Comparison of ENCODE assay signal across 8 cellular contexts in genomic region chr2:169734172-169734847, GRCh38. TPM values are rescaled to one million over a fixed set of nuclear protein-coding genes. Genes with fewer than 3 reads are reported as not detected.
A peak's percentile ranks its signal among the peaks of the same experiment; 100 is the strongest.
DNase-seq lines count a peak whose midpoint lies in the region; ATAC-seq and TF ChIP-seq lines count a peak whose summit lies in the region.

No MANE protein-coding gene starts in this region.

- no peak for TF ChIP-seq CTCF in activated CD8-positive, alpha-beta T cell treated with anti-CD3 and anti-CD28 coated beads for 36 hours (IDR thresholded peaks at IDR 0.05)
- TF ChIP-seq CTCF in foreskin keratinocyte (conservative IDR thresholded peaks at IDR 0.05) = no peak
- TF ChIP-seq CTCF in osteocyte (IDR thresholded peaks at IDR 0.05) = no peak

- H3K4me3 ChIP-seq in Jurkat, Clone E6-1 (ENCODE audit: low read length) = peak overlapping the region; percentile 80

- H3K27me3 Mint-ChIP-seq in activated CD8-positive, alpha-beta T cell treated with anti-CD3 and anti-CD28 coated beads for 36 hours = peaks cover 17% of the 10 kb centered on the region
- H3K27me3 Mint-ChIP-seq in osteocyte (ENCODE audit: unreplicated experiment) = peaks cover 3% of the 10 kb centered on the region

- peak overlapping the region; percentile 75 for H3K4me3 Mint-ChIP-seq in activated CD8-positive, alpha-beta T cell treated with anti-CD3 and anti-CD28 coated beads for 36 hours
- H3K4me3 Mint-ChIP-seq in osteocyte (ENCODE audit: unreplicated experiment) = peak overlapping the region; percentile 81

- intact Hi-C loops in activated CD8-positive, alpha-beta T cell treated with anti-CD3 and anti-CD28 coated beads for 36 hours (cut with micrococcal nuclease) = no loop called here

- no peaks in the 10 kb centered on the region for H3K9me3 Mint-ChIP-seq in activated CD8-positive, alpha-beta T cell treated with anti-CD3 and anti-CD28 coated beads for 36 hours
- no peaks in the 10 kb centered on the region for H3K9me3 Mint-ChIP-seq in osteocyte (ENCODE audit: unreplicated experiment)

- peaks cover 29% of the 10 kb centered on the region for H3K27me3 ChIP-seq in foreskin keratinocyte

- no peaks in the 10 kb centered on the region for H3K4me1 ChIP-seq in foreskin keratinocyte

- CTCF ChIA-PET in activated CD8-positive, alpha-beta T cell treated with anti-CD3 and anti-CD28 coated beads for 36 hours (lab: Charles Lee) = interaction anchor here (0.7 kb wide), 1 partner anchor 431 kb away, joined by 3 read pairs; no protein-coding TSS in a partner anchor

- ATAC-seq in GM21723 (IDR thresholded peaks at IDR 0.05; ENCODE audit: unreplicated experiment) (peak; percentile 45), foreskin keratinocyte (peak; percentile 71)
- ATAC-seq in activated CD8-positive, alpha-beta T cell treated with anti-CD3 and anti-CD28 coated beads for 36 hours = peak; percentile 56

- POLR2A ChIA-PET in activated CD8-positive, alpha-beta T cell treated with anti-CD3 and anti-CD28 coated beads for 36 hours (lab: Charles Lee) = interaction anchor here (0.6 kb wide), 1 partner anchor 9 kb away, joined by 3 read pairs; no protein-coding TSS in a partner anchor

- H3K36me3 Mint-ChIP-seq in activated CD8-positive, alpha-beta T cell treated with anti-CD3 and anti-CD28 coated beads for 36 hours (ENCODE audit: low read depth) = peaks cover 14% of the 10 kb centered on the region
- no peaks in the 10 kb centered on the region for H3K36me3 Mint-ChIP-seq in osteocyte (ENCODE audit: unreplicated experiment)

- DNase-seq in NCI-H1694 treated with DMSO at 0.1 percent for 48 hours (lab: John Stamatoyannopoulos, UW) = peak; percentile 31
- DNase-seq in NCI-H1694 (lab: John Stamatoyannopoulos, UW) = no peak
- DNase-seq in Jurkat, Clone E6-1 (ENCODE audit: low read depth, low spot score) = peak; percentile 18
- DNase-seq in activated CD8-positive, alpha-beta T cell treated with anti-CD3 and anti-CD28 coated beads for 36 hours = peak; percentile 27
- DNase-seq in foreskin keratinocyte = no peak
- DNase-seq in osteocyte (ENCODE audit: extremely low spot score, unreplicated experiment) = no peak
- DNase-seq in NOMO-1 treated with dmso at 0.1 percent for 144 hours (lab: John Stamatoyannopoulos, UW; ENCODE audit: unreplicated experiment) = no peak

- peaks cover 16% of the 10 kb centered on the region for H3K4me1 Mint-ChIP-seq in activated CD8-positive, alpha-beta T cell treated with anti-CD3 and anti-CD28 coated beads for 36 hours (ENCODE audit: low read depth)
- peaks cover 36% of the 10 kb centered on the region for H3K4me1 Mint-ChIP-seq in osteocyte (ENCODE audit: unreplicated experiment)

- H3K27ac ChIP-seq in foreskin keratinocyte = no peak overlapping the region

- H3K27ac Mint-ChIP-seq in activated CD8-positive, alpha-beta T cell treated with anti-CD3 and anti-CD28 coated beads for 36 hours = no peak overlapping the region
- peak overlapping the region; percentile 52 for H3K27ac Mint-ChIP-seq in osteocyte (ENCODE audit: unreplicated experiment)

RNA-seq across cellular contexts. Expression of gene KLHL23, which starts 0.7 kb away (rescaled TPM):
- 30.9 TPM for polyA plus RNA-seq in Jurkat, Clone E6-1 (2012; ENCODE audit: insufficient read depth, insufficient read length)
- total RNA-seq in activated CD8-positive, alpha-beta T cell treated with anti-CD3 and anti-CD28 coated beads for 36 hours = 10 to 100 TPM in 1 of 2 experiments, 1 to 10 TPM in 1; 9.2 to 11.1 TPM
- total RNA-seq in foreskin keratinocyte (4.8 and 5.6 TPM in 2 replicates), osteocyte (7.1 and 7.9 TPM in 2 replicates)
- polyA plus RNA-seq in foreskin keratinocyte = 1.1 and 1.6 TPM in 2 replicates

RNA-seq across cellular contexts. Expression of gene PHOSPHO2, which starts 40.0 kb away (rescaled TPM):
- polyA plus RNA-seq in Jurkat, Clone E6-1 (2012; ENCODE audit: insufficient read depth, insufficient read length) = 10.0 TPM
- total RNA-seq in activated CD8-positive, alpha-beta T cell treated with anti-CD3 and anti-CD28 coated beads for 36 hours = 1 to 10 TPM; 3.2 to 3.9 TPM
- total RNA-seq in foreskin keratinocyte (1.2 and 2.5 TPM in 2 replicates), osteocyte (4.8 and 5.3 TPM in 2 replicates)
- polyA plus RNA-seq in foreskin keratinocyte = 1.0 and 2.0 TPM in 2 replicates

RNA-seq across cellular contexts. Expression of gene CFAP210, which starts 40.1 kb away (rescaled TPM):
- 0.53 TPM for polyA plus RNA-seq in Jurkat, Clone E6-1 (2012; ENCODE audit: insufficient read depth, insufficient read length)
- not detected for total RNA-seq in activated CD8-positive, alpha-beta T cell treated with anti-CD3 and anti-CD28 coated beads for 36 hours
- total RNA-seq in foreskin keratinocyte (not detected in 2 replicates), osteocyte (0.94 TPM in 1 of 2 replicates, not detected in the other)
- polyA plus RNA-seq in foreskin keratinocyte = 0.18 TPM in 1 of 2 replicates, not detected in the other

Comparison
In these comparisons a context has a peak if more than half of its experiments do, and no peak if none do; other contexts are left out.
1. DNase-seq: peak in NCI-H1694 treated with DMSO at 0.1 percent for 48 hours (single experiment), Jurkat, Clone E6-1 (single experiment) and activated CD8-positive, alpha-beta T cell treated with anti-CD3 and anti-CD28 coated beads for 36 hours (single experiment); none in NCI-H1694 (single experiment), foreskin keratinocyte (0 of 2), osteocyte (single experiment) and NOMO-1 treated with dmso at 0.1 percent for 144 hours (single experiment).
2. Peak in every context shown above with its lines, with median percentiles within 50 percentile points of each other: ATAC-seq.